Comparison of ENCODE assay signal across 18 cellular contexts in genomic region chr1:193411771-193412170, GRCh38.
DNase-seq lines count a peak whose midpoint lies in the region; ATAC-seq and TF ChIP-seq lines count a peak whose summit lies in the region.
"Had no signal": no experiment of that assay in that cellular context is flagged by ENCODE, and none has a peak within 500 bp of the region (broad histone marks: within the 10 kb centered on the region; RNA-seq: fewer than 3 reads in every experiment).

No MANE protein-coding gene starts in this region.

- in situ Hi-C loops in GM23248 (cut with MboI): no loop called here

- H3K4me3 ChIP-seq in CD4-positive, CD25-positive, alpha-beta regulatory T cell (ENCODE audit: low read depth, low read length): peak overlapping the region; percentile 59
- H3K4me3 ChIP-seq in GM23248 (no peak overlapping the region), mucosa of descending colon (no peak overlapping the region)
- peak overlapping the region; percentile 18 for H3K4me3 ChIP-seq in naive thymus-derived CD4-positive, alpha-beta T cell (ENCODE audit: low read length)
- H3K4me3 ChIP-seq: ascending aorta, pancreas had no signal

- no peak for TF ChIP-seq CTCF in mucosa of descending colon (IDR thresholded peaks at IDR 0.05)

- H3K27ac ChIP-seq in CD4-positive, CD25-positive, alpha-beta regulatory T cell (ENCODE audit: insufficient read depth, low read length, poor library complexity, severe bottlenecking): peak overlapping the region; percentile 69
- no peak overlapping the region for H3K27ac ChIP-seq in GM23248
- H3K27ac ChIP-seq in naive thymus-derived CD4-positive, alpha-beta T cell (ENCODE audit: low read depth, low read length): peak overlapping the region; percentile 15
- H3K27ac ChIP-seq: ascending aorta, pancreas, WERI-Rb-1 had no signal

- DNase-seq in CD4-positive, CD25-positive, alpha-beta regulatory T cell: peak in 2 of 3 donors; percentile 26 to 65
- no peak for DNase-seq in GM23248
- DNase-seq in activated naive CD8-positive, alpha-beta T cell treated with anti-CD3 and anti-CD28 coated beads for 36 hours: no peak
- DNase-seq in naive thymus-derived CD4-positive, alpha-beta T cell: peak in 5 of 9 donors; percentile 19 to 28 (median 21)
- DNase-seq in mucosa of descending colon: no peak
- DNase-seq: AML-193; foreskin fibroblast; left cardiac atrium; MM.1S; NCI-H1694; NCI-H2227 treated with DMSO at 0.1 percent for 48 hours; pancreas; stimulated activated CD4-positive, alpha-beta T cell treated with anti-CD3 and anti-CD28 coated beads, Interleukin-4, amount 100 ng/mL, for 1 hour; SW 1271; WERI-Rb-1 had no signal

- peak overlapping the region; percentile 89 to 99 (median 95) for H3K27ac Mint-ChIP-seq in CD4-positive, CD25-positive, alpha-beta regulatory T cell
- H3K27ac Mint-ChIP-seq in activated naive CD8-positive, alpha-beta T cell treated with anti-CD3 and anti-CD28 coated beads for 36 hours: peak overlapping the region; percentile 93
- peak overlapping the region; percentile 47 to 90 (median 85) for H3K27ac Mint-ChIP-seq in naive thymus-derived CD4-positive, alpha-beta T cell

- H3K27me3 ChIP-seq in CD4-positive, CD25-positive, alpha-beta regulatory T cell (ENCODE audit: control insufficient read depth, insufficient read depth, low read length): no peaks in the 10 kb centered on the region
- no peaks in the 10 kb centered on the region for H3K27me3 ChIP-seq in GM23248 (replicated peaks; ENCODE audit: insufficient read depth)
- H3K27me3 ChIP-seq in naive thymus-derived CD4-positive, alpha-beta T cell (ENCODE audit: control insufficient read depth in 2 of 2, insufficient read depth in 2 of 2, low read length in 2 of 2): no peaks in the 10 kb centered on the region
- H3K27me3 ChIP-seq: ascending aorta, pancreas had no signal

- H3K4me2 ChIP-seq in GM23248 (ENCODE audit: unreplicated experiment): no peak overlapping the region

- H3K36me3 Mint-ChIP-seq in CD4-positive, CD25-positive, alpha-beta regulatory T cell: peaks cover 8% of the 10 kb centered on the region
- H3K36me3 Mint-ChIP-seq in activated naive CD8-positive, alpha-beta T cell treated with anti-CD3 and anti-CD28 coated beads for 36 hours: peaks cover 11% of the 10 kb centered on the region
- H3K36me3 Mint-ChIP-seq in naive thymus-derived CD4-positive, alpha-beta T cell: peaks cover 3 to 57% (median 5%) of the 10 kb centered on the region in 5 donors

- CTCF ChIA-PET in naive thymus-derived CD4-positive, alpha-beta T cell (lab: Charles Lee): no interaction called here

- intact Hi-C loops in naive thymus-derived CD4-positive, alpha-beta T cell (cut with micrococcal nuclease): loop anchor here (1.0 to 10.0 kb wide), 6 partner anchors 9 to 741 kb away; partner anchors contain the start of genes RGS2 (in 1 of the 2), RO60 (in 1 of the 2) and UCHL5 (in 1 of the 2)
- intact Hi-C loops in mucosa of descending colon (cut with DNase I, micrococcal nuclease): no loop called here

- H3K79me2 ChIP-seq in GM23248 (ENCODE audit: insufficient read depth): no peaks in the 10 kb centered on the region

- WGBS in GM23248 (ENCODE audit: low coverage in 1 of 2, low lambda C conversion rate in 2 of 2, missing lambda C conversion rate in 2 of 2), 2 experiments: 11 to 26% methylated on average over 5 of the region's 5 CpGs

- H3K9me3 Mint-ChIP-seq in CD4-positive, CD25-positive, alpha-beta regulatory T cell: peaks cover 0 to 7% (median 2%) of the 10 kb centered on the region in 7 donors
- H3K9me3 Mint-ChIP-seq in activated naive CD8-positive, alpha-beta T cell treated with anti-CD3 and anti-CD28 coated beads for 36 hours: peaks cover 8% of the 10 kb centered on the region
- peaks cover 0 to 28% (median 0%) of the 10 kb centered on the region in 11 donors for H3K9me3 Mint-ChIP-seq in naive thymus-derived CD4-positive, alpha-beta T cell

- H2AFZ ChIP-seq in GM23248: peak overlapping the region; percentile 76

- peak; percentile 54 to 56 for ATAC-seq in CD4-positive, CD25-positive, alpha-beta regulatory T cell (ENCODE audit: low read depth in 2 of 2)
- ATAC-seq in naive thymus-derived CD4-positive, alpha-beta T cell: peak; percentile 45
- ATAC-seq in mucosa of descending colon: no peak
- no peak for ATAC-seq in HG03196 (IDR thresholded peaks at IDR 0.05; ENCODE audit: unreplicated experiment)
- ATAC-seq in GM21723 (IDR thresholded peaks at IDR 0.05; ENCODE audit: unreplicated experiment): no peak
- ATAC-seq: left cardiac atrium, pancreas had no signal

- no peaks in the 10 kb centered on the region for H3F3A ChIP-seq in GM23248 (ENCODE audit: insufficient read depth)

- H3K4me1 ChIP-seq in CD4-positive, CD25-positive, alpha-beta regulatory T cell (ENCODE audit: control insufficient read depth, insufficient read depth, low read length, poor library complexity, severe bottlenecking): peaks cover 22% of the 10 kb centered on the region
- H3K4me1 ChIP-seq in GM23248 (ENCODE audit: insufficient read depth) (peaks cover 6% of the 10 kb centered on the region), mucosa of descending colon (ENCODE audit: low read depth) (no peaks in the 10 kb centered on the region)
- peaks cover 14 to 22% of the 10 kb centered on the region in 2 donors for H3K4me1 ChIP-seq in naive thymus-derived CD4-positive, alpha-beta T cell (ENCODE audit: control insufficient read depth in 2 of 2, insufficient read depth in 2 of 2, low read length in 2 of 2)

- POLR2A ChIA-PET in naive thymus-derived CD4-positive, alpha-beta T cell (lab: Charles Lee): interaction anchor here (0.6 to 1.0 kb wide), 2 partner anchors 67 to 434 kb away, joined by 3 read pairs; no protein-coding TSS in a partner anchor

- peaks cover 40 to 55% (median 45%) of the 10 kb centered on the region in 4 donors for H3K4me1 Mint-ChIP-seq in CD4-positive, CD25-positive, alpha-beta regulatory T cell
- H3K4me1 Mint-ChIP-seq in activated naive CD8-positive, alpha-beta T cell treated with anti-CD3 and anti-CD28 coated beads for 36 hours: peaks cover 42% of the 10 kb centered on the region
- H3K4me1 Mint-ChIP-seq in naive thymus-derived CD4-positive, alpha-beta T cell: peaks cover 16 to 56% (median 45%) of the 10 kb centered on the region in 7 donors

- no peaks in the 10 kb centered on the region for H3K9me3 ChIP-seq in CD4-positive, CD25-positive, alpha-beta regulatory T cell (ENCODE audit: control insufficient read depth in 2 of 2, low read length in 2 of 2)
- H3K9me3 ChIP-seq in GM23248 (ENCODE audit: low read depth) (no peaks in the 10 kb centered on the region), mucosa of descending colon (no peaks in the 10 kb centered on the region)
- no peaks in the 10 kb centered on the region for H3K9me3 ChIP-seq in naive thymus-derived CD4-positive, alpha-beta T cell (ENCODE audit: control insufficient read depth in 2 of 3, low read length in 3 of 3)
- H3K9me3 ChIP-seq: ascending aorta, pancreas had no signal

- peak overlapping the region; percentile 0 to 82 (median 38) for H3K4me3 Mint-ChIP-seq in CD4-positive, CD25-positive, alpha-beta regulatory T cell
- peak overlapping the region; percentile 56 for H3K4me3 Mint-ChIP-seq in activated naive CD8-positive, alpha-beta T cell treated with anti-CD3 and anti-CD28 coated beads for 36 hours
- H3K4me3 Mint-ChIP-seq in naive thymus-derived CD4-positive, alpha-beta T cell: peak overlapping the region in 9 of 10 donors; percentile 26 to 78 (median 65)

- H3K9ac ChIP-seq in GM23248: no peak overlapping the region

- H3K36me3 ChIP-seq in CD4-positive, CD25-positive, alpha-beta regulatory T cell (ENCODE audit: control insufficient read depth, insufficient read depth, low read length): no peaks in the 10 kb centered on the region
- H3K36me3 ChIP-seq in GM23248 (ENCODE audit: low read depth) (no peaks in the 10 kb centered on the region), mucosa of descending colon (ENCODE audit: low read depth) (no peaks in the 10 kb centered on the region)
- H3K36me3 ChIP-seq in naive thymus-derived CD4-positive, alpha-beta T cell (ENCODE audit: control insufficient read depth in 2 of 3, insufficient read depth in 3 of 3, low read length in 3 of 3): no peaks in the 10 kb centered on the region
- H3K36me3 ChIP-seq: ascending aorta, pancreas, WERI-Rb-1 had no signal

- no peaks in the 10 kb centered on the region for H3K9me2 ChIP-seq in GM23248 (ENCODE audit: insufficient read depth)

- no peaks in the 10 kb centered on the region for H4K20me1 ChIP-seq in GM23248 (ENCODE audit: insufficient read depth)

- H3K27me3 Mint-ChIP-seq in CD4-positive, CD25-positive, alpha-beta regulatory T cell: no peaks in the 10 kb centered on the region
- no peaks in the 10 kb centered on the region for H3K27me3 Mint-ChIP-seq in activated naive CD8-positive, alpha-beta T cell treated with anti-CD3 and anti-CD28 coated beads for 36 hours
- H3K27me3 Mint-ChIP-seq in naive thymus-derived CD4-positive, alpha-beta T cell: no peaks in the 10 kb centered on the region

Comparison
In these comparisons a context has a peak if more than half of its experiments do, and no peak if none do; other contexts are left out.
1. ATAC-seq: peak in CD4-positive, CD25-positive, alpha-beta regulatory T cell (2 of 2) and naive thymus-derived CD4-positive, alpha-beta T cell (single experiment); none in mucosa of descending colon (single experiment), HG03196 (single experiment) and GM21723 (single experiment).
2. DNase-seq: peak in CD4-positive, CD25-positive, alpha-beta regulatory T cell (2 of 3) and naive thymus-derived CD4-positive, alpha-beta T cell (5 of 9); none in GM23248 (single experiment), activated naive CD8-positive, alpha-beta T cell treated with anti-CD3 and anti-CD28 coated beads for 36 hours (single experiment) and mucosa of descending colon (0 of 3).
3. H3K4me3 ChIP-seq: peak in CD4-positive, CD25-positive, alpha-beta regulatory T cell (single experiment) and naive thymus-derived CD4-positive, alpha-beta T cell (single experiment); none in GM23248 (single experiment) and mucosa of descending colon (single experiment).
4. intact Hi-C loops: an anchor here in naive thymus-derived CD4-positive, alpha-beta T cell (1.0 to 10.0 kb wide); none called in mucosa of descending colon.
5. Peak in every context shown above with its lines, with median percentiles within 50 percentile points of each other: H3K27ac Mint-ChIP-seq and H3K4me3 Mint-ChIP-seq.